10 cellular contexts compared by ENCODE assay signal in genomic region chr15:90814193-90814811, GRCh38. TPM values are rescaled to one million over a fixed set of nuclear protein-coding genes. Genes with fewer than 3 reads are reported as not detected.
A peak's percentile ranks its signal among the peaks of the same experiment; 100 is the strongest.
DNase-seq lines count a peak whose midpoint lies in the region; ATAC-seq lines count a peak whose summit lies in the region.
"Had no signal": no experiment of that assay in that cellular context is flagged by ENCODE, and none has a peak within 500 bp of the region (broad histone marks: within the 10 kb centered on the region; RNA-seq: fewer than 3 reads in every experiment).

No MANE protein-coding gene starts in this region.

- no peak overlapping the region for H3K4me3 Mint-ChIP-seq in central memory CD8-positive, alpha-beta T cell

- no peaks in the 10 kb centered on the region for H3K9me3 Mint-ChIP-seq in central memory CD8-positive, alpha-beta T cell

- H3K27ac Mint-ChIP-seq in central memory CD8-positive, alpha-beta T cell (ENCODE audit: low read depth): peak overlapping the region; percentile 73

- peak; percentile 18 for DNase-seq in DMS 273 (lab: John Stamatoyannopoulos, UW; ENCODE audit: unreplicated experiment)
- no peak for DNase-seq in DMS 273 treated with DMSO at 0.1 percent for 48 hours (lab: John Stamatoyannopoulos, UW)
- DNase-seq in NCI-H526 treated with DMSO at 0.1 percent for 48 hours (lab: John Stamatoyannopoulos, UW): peak; percentile 72
- no peak for DNase-seq in central memory CD8-positive, alpha-beta T cell (ENCODE audit: low spot score in 2 of 2)
- DNase-seq in occipital lobe (lab: John Stamatoyannopoulos, UW): peak; percentile 31
- DNase-seq in NCI-H2171 treated with DMSO at 0.1 percent for 48 hours (lab: John Stamatoyannopoulos, UW): no peak
- no peak for DNase-seq in A172 (ENCODE audit: low spot score)
- DNase-seq: left ventricle myocardium inferior, NCI-H1694 had no signal

- peaks cover 8% of the 10 kb centered on the region for H3K36me3 Mint-ChIP-seq in central memory CD8-positive, alpha-beta T cell (ENCODE audit: insufficient read depth)

- no peaks in the 10 kb centered on the region for H3K27me3 Mint-ChIP-seq in central memory CD8-positive, alpha-beta T cell

- ATAC-seq in central memory CD8-positive, alpha-beta T cell (replicated peaks; ENCODE audit: extremely low read depth, poor library complexity, severe bottlenecking): no peak
- ATAC-seq in HG02610 (IDR thresholded peaks at IDR 0.05; ENCODE audit: unreplicated experiment): no peak

- no peaks in the 10 kb centered on the region for H3K4me1 Mint-ChIP-seq in central memory CD8-positive, alpha-beta T cell

RNA-seq across cellular contexts. Expression of gene FURIN, which starts 54.1 kb away (rescaled TPM):
- total RNA-seq in occipital lobe: 8.7 TPM
- 56.1 and 60.0 TPM in 2 replicates for total RNA-seq in A172 (2014; rRNA removed; shearing (Covaris generic))

Comparison
In these comparisons a context has a peak if more than half of its experiments do, and no peak if none do; other contexts are left out.
1. DNase-seq: peak in DMS 273 (single experiment), NCI-H526 treated with DMSO at 0.1 percent for 48 hours (single experiment) and occipital lobe (single experiment); none in DMS 273 treated with DMSO at 0.1 percent for 48 hours (single experiment), central memory CD8-positive, alpha-beta T cell (0 of 2), NCI-H2171 treated with DMSO at 0.1 percent for 48 hours (single experiment) and A172 (single experiment).